9 cellular contexts compared by ENCODE assay signal in the genomic region with DNA sequence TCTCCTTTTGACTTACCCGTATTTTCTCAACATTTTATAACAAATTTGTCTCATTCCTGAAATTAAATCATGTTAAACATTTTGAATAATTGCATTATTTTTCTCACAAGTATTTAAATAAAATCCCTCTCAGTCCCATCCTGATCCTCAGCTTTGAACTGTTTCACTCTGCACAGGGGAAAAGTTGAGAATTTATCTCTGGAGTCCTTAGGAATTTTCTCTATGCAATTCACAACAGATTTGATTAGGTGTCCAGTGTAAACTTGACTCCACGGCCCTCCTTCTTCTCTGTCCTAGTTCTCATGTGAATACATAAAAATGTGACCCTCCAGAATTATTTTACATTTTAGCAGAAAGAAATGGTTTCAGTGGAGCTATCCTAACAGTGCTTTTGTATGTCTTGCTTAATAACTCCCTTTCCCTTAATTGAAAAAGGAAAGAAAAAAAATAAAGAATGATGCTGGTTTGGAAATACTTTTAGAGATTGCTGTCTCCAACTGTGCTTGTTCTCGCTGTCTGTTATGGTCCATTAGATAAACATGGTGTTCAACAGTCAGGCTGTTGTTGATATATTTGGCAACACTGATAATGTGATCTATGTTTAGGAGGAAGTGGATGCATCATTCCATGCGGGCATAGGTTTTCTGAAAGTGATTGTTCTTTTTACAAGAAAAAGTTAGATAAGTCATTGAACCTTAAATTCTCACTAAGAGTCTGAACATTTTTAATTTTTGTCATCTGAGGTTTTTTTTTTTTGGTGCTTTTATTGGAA.
A peak's percentile ranks its signal among the peaks of the same experiment; 100 is the strongest.
DNase-seq lines count a peak whose midpoint lies in the region; TF ChIP-seq lines count a peak whose summit lies in the region.
"Had no signal": no experiment of that assay in that cellular context is flagged by ENCODE, and none has a peak within 500 bp of the region (broad histone marks: within the 10 kb centered on the region; RNA-seq: fewer than 3 reads in every experiment).

No MANE protein-coding gene starts in this region.

- H3K4me3 Mint-ChIP-seq in activated T-cell treated with anti-CD3 and anti-CD28 coated beads, Interleukin-2, amount 50 U/mL, for 24 hours: no peak overlapping the region

- no peak for TF ChIP-seq POLR2A in breast epithelium (IDR thresholded peaks at IDR 0.05)

- H2AK5ac ChIP-seq in neuronal stem cell (ENCODE audit: low read depth, low read length): no peak overlapping the region

- H3K18ac ChIP-seq in neuronal stem cell (ENCODE audit: low read length): no peak overlapping the region

- H2BK12ac ChIP-seq in neuronal stem cell (ENCODE audit: low read length): no peak overlapping the region

- no peak overlapping the region for H3K27ac Mint-ChIP-seq in activated T-cell treated with anti-CD3 and anti-CD28 coated beads, Interleukin-2, amount 50 U/mL, for 24 hours

- H3K27me3 Mint-ChIP-seq in activated T-cell treated with anti-CD3 and anti-CD28 coated beads, Interleukin-2, amount 50 U/mL, for 24 hours: peaks cover 14% of the 10 kb centered on the region

- no peak overlapping the region for H2BK15ac ChIP-seq in neuronal stem cell (ENCODE audit: low read length)

- H3K4ac ChIP-seq in neuronal stem cell (ENCODE audit: low read length): no peak overlapping the region

- H3K9ac ChIP-seq in neuronal stem cell (ENCODE audit: low read depth, low read length, poor library complexity): no peak overlapping the region

- H4K91ac ChIP-seq in neuronal stem cell (ENCODE audit: low read depth, low read length, poor library complexity): no peak overlapping the region

- intact Hi-C loops in breast epithelium (cut with DNase I; ENCODE audit: low total_unique reads): no loop called here

- H3K27ac ChIP-seq in neuronal stem cell (replicated peaks; ENCODE audit: low read length) (no peak overlapping the region), breast epithelium (no peak overlapping the region)

- H3K4me3 ChIP-seq in fibroblast of the aortic adventitia (ENCODE audit: low read depth, low read length) (no peak overlapping the region), neuronal stem cell (ENCODE audit: low read length in 2 of 2) (no peak overlapping the region), breast epithelium (no peak overlapping the region)

- TF ChIP-seq CTCF in fibroblast of the aortic adventitia (IDR thresholded peaks at IDR 0.05; ENCODE audit: insufficient read depth, low read length) (no peak), breast epithelium (IDR thresholded peaks at IDR 0.05) (no peak)

- H3K9me3 ChIP-seq in neuronal stem cell (replicated peaks in 1 of 2; ENCODE audit: control insufficient read depth in 2 of 2, insufficient read depth in 1 of 2, low read depth in 1 of 2, low read length in 2 of 2): peaks cover 0 to 5% of the 10 kb centered on the region in 2 donors
- no peaks in the 10 kb centered on the region for H3K9me3 ChIP-seq in breast epithelium

- H3K36me3 ChIP-seq in neuronal stem cell (replicated peaks in 1 of 2; ENCODE audit: control insufficient read depth in 2 of 2, insufficient read depth in 2 of 2, low read length in 2 of 2) (no peaks in the 10 kb centered on the region), breast epithelium (no peaks in the 10 kb centered on the region)

- peak; percentile 94 for DNase-seq in DMS114 treated with DMSO at 0.1 percent for 48 hours (lab: John Stamatoyannopoulos, UW; ENCODE audit: unreplicated experiment)
- DNase-seq in SIG-M5 (lab: John Stamatoyannopoulos, UW): peak; percentile 13
- DNase-seq in fibroblast of the aortic adventitia (ENCODE audit: low read depth): peak; percentile 91
- no peak for DNase-seq in neuronal stem cell (ENCODE audit: low spot score)
- no peak for DNase-seq in stimulated activated CD4-positive, alpha-beta T cell treated with anti-CD3 and anti-CD28 coated beads, Interleukin-4, amount 100 ng/mL, for 4 hours
- no peak for DNase-seq in activated T-cell treated with anti-CD3 and anti-CD28 coated beads, Interleukin-2, amount 50 U/mL, for 24 hours
- DNase-seq in breast epithelium (ENCODE audit: low spot score in 2 of 2): no peak
- DNase-seq in NCI-H187 treated with DMSO at 0.1 percent for 48 hours (lab: John Stamatoyannopoulos, UW): no peak
- DNase-seq: activated CD8-positive, alpha-beta memory T cell treated with anti-CD3 and anti-CD28 coated beads, Interleukin-2, amount 50 U/mL, for 48 hours had no signal

- H3K36me3 Mint-ChIP-seq in activated T-cell treated with anti-CD3 and anti-CD28 coated beads, Interleukin-2, amount 50 U/mL, for 24 hours (ENCODE audit: low read depth): no peaks in the 10 kb centered on the region

- H3K4me1 ChIP-seq in neuronal stem cell (ENCODE audit: control insufficient read depth in 2 of 2, insufficient read depth in 1 of 2, low read depth in 1 of 2, low read length in 2 of 2) (peaks cover 0 to 5% of the 10 kb centered on the region in 2 donors), breast epithelium (no peaks in the 10 kb centered on the region)

- no peak overlapping the region for H4K8ac ChIP-seq in neuronal stem cell (ENCODE audit: low read depth, low read length)

- no peaks in the 10 kb centered on the region for H3K79me1 ChIP-seq in neuronal stem cell (ENCODE audit: low read depth, low read length)

- H3K27me3 ChIP-seq in neuronal stem cell (ENCODE audit: control insufficient read depth in 3 of 3, insufficient read depth in 3 of 3, low read depth in 1 of 3, low read length in 3 of 3) (no peaks in the 10 kb centered on the region), breast epithelium (no peaks in the 10 kb centered on the region)

- peak overlapping the region; percentile 70 for H2AFZ ChIP-seq in neuronal stem cell (ENCODE audit: low read length)

- H3K14ac ChIP-seq in neuronal stem cell (ENCODE audit: low read length): no peak overlapping the region

- H3K23ac ChIP-seq in neuronal stem cell (ENCODE audit: low read depth, low read length, poor library complexity): no peak overlapping the region

- H3K9me3 Mint-ChIP-seq in activated T-cell treated with anti-CD3 and anti-CD28 coated beads, Interleukin-2, amount 50 U/mL, for 24 hours: no peaks in the 10 kb centered on the region

- H3K4me1 Mint-ChIP-seq in activated T-cell treated with anti-CD3 and anti-CD28 coated beads, Interleukin-2, amount 50 U/mL, for 24 hours (ENCODE audit: low read depth): no peaks in the 10 kb centered on the region

- H2BK5ac ChIP-seq in neuronal stem cell (ENCODE audit: low read length): no peak overlapping the region

- WGBS in neuronal stem cell (ENCODE audit: extremely low coverage in 2 of 2, insufficient read length in 2 of 2, insufficient replicate concordance in 1 of 2), 2 donors: no CpG with 5 or more reads among the region's 4 CpGs

- no peak overlapping the region for H2BK120ac ChIP-seq in neuronal stem cell (ENCODE audit: low read depth, low read length)

- no peak overlapping the region for H3K4me2 ChIP-seq in neuronal stem cell (ENCODE audit: insufficient read depth, low read length, poor library complexity, severe bottlenecking)

Comparison
In these comparisons a context has a peak if more than half of its experiments do, and no peak if none do; other contexts are left out.
1. DNase-seq: peak in DMS114 treated with DMSO at 0.1 percent for 48 hours (single experiment), SIG-M5 (single experiment) and fibroblast of the aortic adventitia (single experiment); none in neuronal stem cell (single experiment), stimulated activated CD4-positive, alpha-beta T cell treated with anti-CD3 and anti-CD28 coated beads, Interleukin-4, amount 100 ng/mL, for 4 hours (0 of 2), activated T-cell treated with anti-CD3 and anti-CD28 coated beads, Interleukin-2, amount 50 U/mL, for 24 hours (single experiment), breast epithelium (0 of 2) and NCI-H187 treated with DMSO at 0.1 percent for 48 hours (single experiment).